In the genomic region with DNA sequence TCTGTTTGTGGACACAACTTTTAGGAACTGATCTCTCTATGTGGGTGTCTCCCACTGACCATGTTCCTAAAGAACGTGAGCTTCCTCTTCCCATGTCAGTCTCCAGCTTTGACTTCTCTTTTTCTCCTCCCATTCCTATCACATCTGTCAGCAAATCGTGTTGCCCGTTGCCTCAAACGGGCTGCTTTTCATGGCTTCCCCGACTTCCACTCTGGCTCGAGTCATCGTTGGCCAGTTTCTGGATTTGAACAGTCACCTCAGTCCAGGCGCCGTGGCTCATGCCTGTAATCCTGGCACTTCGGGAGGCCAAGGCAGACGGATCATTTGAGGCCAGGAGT, we compare ENCODE assay signal across 1 cellular context.
TF ChIP-seq lines count a peak whose summit lies in the region.

No MANE protein-coding gene starts in this region.

TF ChIP-seq in K562, 482 proteins besides CTCF, POLR2A, EP300 and RAD21 (continued from another document):
- peak; percentile 67 for TF ChIP-seq PRDM10 (IDR thresholded peaks at IDR 0.05; ENCODE audit: partially characterized antibody)
- TF ChIP-seq MEIS2 (IDR thresholded peaks at IDR 0.05; ENCODE audit: partially characterized antibody) = peak; percentile 23
- 0 out of 2 replicates have a peak, but pooled peaks have one; percentile 36 for TF ChIP-seq BHLHE40 (IDR thresholded peaks at IDR 0.05; ENCODE audit: low read length)
- TF ChIP-seq PHF21A (IDR thresholded peaks at IDR 0.05; ENCODE audit: borderline replicate concordance, low read depth) = no peak
